ENCODE assay signal across 21 cellular contexts in the genomic region with DNA sequence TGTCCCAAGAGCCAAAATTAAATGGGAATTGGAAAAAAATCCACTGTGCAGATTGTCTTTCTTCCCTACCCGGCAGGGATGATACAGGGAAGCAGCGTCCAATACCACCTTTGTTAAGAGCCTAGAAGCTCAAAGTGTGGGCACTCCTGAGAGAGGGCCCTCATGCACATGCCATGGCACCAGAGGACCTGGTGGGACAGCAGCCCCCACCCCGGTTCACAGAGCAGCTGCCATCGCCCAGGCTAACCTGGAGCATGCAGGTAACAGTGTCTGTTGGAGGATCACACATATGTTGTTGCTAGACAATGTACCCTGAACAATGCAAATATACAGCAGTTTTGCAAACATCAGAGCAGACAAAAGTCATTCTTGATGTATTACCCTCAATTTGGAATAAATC.
DNase-seq lines count a peak whose midpoint lies in the region; ATAC-seq, FAIRE-seq and TF ChIP-seq lines count a peak whose summit lies in the region.
"Had no signal": no experiment of that assay in that cellular context is flagged by ENCODE, and none has a peak within 500 bp of the region (broad histone marks: within the 10 kb centered on the region; RNA-seq: fewer than 3 reads in every experiment).

No MANE protein-coding gene starts in this region.

- no peak overlapping the region for H3K23ac ChIP-seq in neuronal stem cell (ENCODE audit: low read depth, low read length, poor library complexity)

- no CpG with 5 or more reads among the region's 4 CpGs for WGBS in neuronal stem cell (ENCODE audit: extremely low coverage in 2 of 2, insufficient read length in 2 of 2, insufficient replicate concordance in 1 of 2), 2 donors
- 47 to 73% methylated on average over 3 to 4 of the region's 4 CpGs for WGBS in esophagus squamous epithelium, 2 donors

- no peak for ATAC-seq in activated CD8-positive, alpha-beta T cell treated with anti-CD3 and anti-CD28 coated beads, Interleukin-2, amount 10 ng/mL, durations not matched to agents 7 days and 5 days
- ATAC-seq: A549, GM23338 had no signal

- BruUV-seq in MCF 10A (replicated peaks; lab: Mats Ljungman, UMichigan): no TSS peak

- H3K36me3 Mint-ChIP-seq in HFFc6 (ENCODE audit: low read depth): no peaks in the 10 kb centered on the region
- no peaks in the 10 kb centered on the region for H3K36me3 Mint-ChIP-seq in type B pancreatic cell
- no peaks in the 10 kb centered on the region for H3K36me3 Mint-ChIP-seq in activated CD8-positive, alpha-beta T cell treated with anti-CD3 and anti-CD28 coated beads, Interleukin-2, amount 10 ng/mL, durations not matched to agents 7 days and 5 days (ENCODE audit: low read depth)
- H3K36me3 Mint-ChIP-seq in MCF 10A (ENCODE audit: insufficient read depth, unreplicated experiment): no peaks in the 10 kb centered on the region
- H3K36me3 Mint-ChIP-seq: CD4-positive, alpha-beta memory T cell had no signal

- H4K8ac ChIP-seq in neuronal stem cell (ENCODE audit: low read depth, low read length): no peak overlapping the region

- H2AK5ac ChIP-seq in neuronal stem cell (ENCODE audit: low read depth, low read length): no peak overlapping the region

- no peak overlapping the region for H3K4me2 ChIP-seq in neuronal stem cell (ENCODE audit: insufficient read depth, low read length, poor library complexity, severe bottlenecking)
- H3K4me2 ChIP-seq: A549, GM23338 had no signal

- no peak overlapping the region for H3K9ac ChIP-seq in neuronal stem cell (ENCODE audit: low read depth, low read length, poor library complexity)

- DNase-seq in HFFc6 (no peak), bronchial epithelial cell (ENCODE audit: low read depth) (no peak), neuronal stem cell (ENCODE audit: low spot score) (no peak), type B pancreatic cell (ENCODE audit: extremely low spot score, unreplicated experiment) (peak; percentile 36), esophagus squamous epithelium (lab: John Stamatoyannopoulos, UW) (no peak), MCF 10A (ENCODE audit: unreplicated experiment) (no peak)
- no peak for DNase-seq in activated CD8-positive, alpha-beta T cell treated with anti-CD3 and anti-CD28 coated beads, Interleukin-2, amount 10 ng/mL, durations not matched to agents 7 days and 5 days
- DNase-seq: 8988T; C1 segment of cervical spinal cord; Calu3; CD4-positive, alpha-beta memory T cell; COR-L47; DMS53; DMS79 treated with DMSO at 0.1 percent for 48 hours; GF-D8 had no signal

- H3K4me3 ChIP-seq in bronchial epithelial cell (ENCODE audit: low read depth, low read length) (no peak overlapping the region), neuronal stem cell (ENCODE audit: low read length in 2 of 2) (no peak overlapping the region), esophagus squamous epithelium (no peak overlapping the region)
- H3K4me3 ChIP-seq: A549, GM23338, HAP-1 had no signal

- H3K4me1 ChIP-seq in neuronal stem cell (ENCODE audit: control insufficient read depth in 2 of 2, insufficient read depth in 1 of 2, low read depth in 1 of 2, low read length in 2 of 2) (peaks cover 7 to 14% of the 10 kb centered on the region in 2 donors), esophagus squamous epithelium (no peaks in the 10 kb centered on the region)
- H3K4me1 ChIP-seq: HAP-1 had no signal

- H3K27ac ChIP-seq in neuronal stem cell (replicated peaks; ENCODE audit: low read length): no peak overlapping the region
- H3K27ac ChIP-seq in esophagus squamous epithelium: no peak overlapping the region
- H3K27ac ChIP-seq: A549 had no signal

- H4K91ac ChIP-seq in neuronal stem cell (ENCODE audit: low read depth, low read length, poor library complexity): no peak overlapping the region

- no peaks in the 10 kb centered on the region for H3K9me3 Mint-ChIP-seq in HFFc6
- no peaks in the 10 kb centered on the region for H3K9me3 Mint-ChIP-seq in type B pancreatic cell
- H3K9me3 Mint-ChIP-seq in activated CD8-positive, alpha-beta T cell treated with anti-CD3 and anti-CD28 coated beads, Interleukin-2, amount 10 ng/mL, durations not matched to agents 7 days and 5 days (ENCODE audit: insufficient read depth): no peaks in the 10 kb centered on the region
- no peaks in the 10 kb centered on the region for H3K9me3 Mint-ChIP-seq in MCF 10A (ENCODE audit: unreplicated experiment)

- no peaks in the 10 kb centered on the region for H3K27me3 ChIP-seq in bronchial epithelial cell (ENCODE audit: control insufficient read depth, insufficient read depth, low read length)
- no peaks in the 10 kb centered on the region for H3K27me3 ChIP-seq in neuronal stem cell (ENCODE audit: control insufficient read depth in 3 of 3, insufficient read depth in 3 of 3, low read depth in 1 of 3, low read length in 3 of 3)
- peaks cover 0 to 17% (median 0%) of the 10 kb centered on the region in 4 donors for H3K27me3 ChIP-seq in esophagus squamous epithelium

- POLR2A ChIA-PET in activated CD8-positive, alpha-beta T cell treated with anti-CD3 and anti-CD28 coated beads, Interleukin-2, amount 10 ng/mL, durations not matched to agents 7 days and 5 days (lab: Charles Lee): no interaction called here
- POLR2A ChIA-PET in MCF 10A (lab: Yijun Ruan, JAX): no interaction called here

- no peak overlapping the region for H2BK120ac ChIP-seq in neuronal stem cell (ENCODE audit: low read depth, low read length)

- H3K27me3 Mint-ChIP-seq in HFFc6 (ENCODE audit: insufficient read depth) (no peaks in the 10 kb centered on the region; the same call in 1 of the 2 replicates), type B pancreatic cell (peaks cover 20% of the 10 kb centered on the region), MCF 10A (ENCODE audit: insufficient read depth, unreplicated experiment) (peaks cover 33% of the 10 kb centered on the region)
- H3K27me3 Mint-ChIP-seq in activated CD8-positive, alpha-beta T cell treated with anti-CD3 and anti-CD28 coated beads, Interleukin-2, amount 10 ng/mL, durations not matched to agents 7 days and 5 days (ENCODE audit: low read depth): no peaks in the 10 kb centered on the region

- no peak overlapping the region for H3K4me3 Mint-ChIP-seq in HFFc6
- no peak overlapping the region for H3K4me3 Mint-ChIP-seq in type B pancreatic cell
- no peak overlapping the region for H3K4me3 Mint-ChIP-seq in activated CD8-positive, alpha-beta T cell treated with anti-CD3 and anti-CD28 coated beads, Interleukin-2, amount 10 ng/mL, durations not matched to agents 7 days and 5 days
- no peak overlapping the region for H3K4me3 Mint-ChIP-seq in MCF 10A (ENCODE audit: unreplicated experiment)
- H3K4me3 Mint-ChIP-seq: CD4-positive, alpha-beta memory T cell; GM23338 had no signal

- FAIRE-seq in bronchial epithelial cell (lab: Jason Lieb, UNC): peak; percentile 23
- FAIRE-seq: A549, GM12891, GM18507, H54 had no signal

- CTCF ChIA-PET in activated CD8-positive, alpha-beta T cell treated with anti-CD3 and anti-CD28 coated beads, Interleukin-2, amount 10 ng/mL, durations not matched to agents 7 days and 5 days (lab: Charles Lee): no interaction called here
- CTCF ChIA-PET in MCF 10A (lab: Yijun Ruan, JAX): interaction anchor here (0.9 kb wide), 1 partner anchor 43 kb away, joined by 3 read pairs; no protein-coding TSS in a partner anchor

- no peak overlapping the region for H3K14ac ChIP-seq in neuronal stem cell (ENCODE audit: low read length)

- H3K9me3 ChIP-seq in neuronal stem cell (replicated peaks in 1 of 2; ENCODE audit: control insufficient read depth in 2 of 2, insufficient read depth in 1 of 2, low read depth in 1 of 2, low read length in 2 of 2) (peaks cover 0 to 5% of the 10 kb centered on the region in 2 donors), esophagus squamous epithelium (no peaks in the 10 kb centered on the region)
- H3K9me3 ChIP-seq: A549, HAP-1 had no signal

- no peak overlapping the region for H3K4ac ChIP-seq in neuronal stem cell (ENCODE audit: low read length)

- no peak overlapping the region for H2BK5ac ChIP-seq in neuronal stem cell (ENCODE audit: low read length)

- H2BK15ac ChIP-seq in neuronal stem cell (ENCODE audit: low read length): no peak overlapping the region

- TF ChIP-seq POLR2A in esophagus squamous epithelium (IDR thresholded peaks at IDR 0.05): no peak

- TF ChIP-seq CTCF in HFFc6 (IDR thresholded peaks at IDR 0.05) (no peak), bronchial epithelial cell (IDR thresholded peaks at IDR 0.05; ENCODE audit: insufficient read depth, low read length, severe bottlenecking) (no peak), type B pancreatic cell (conservative IDR thresholded peaks at IDR 0.05) (no peak), esophagus squamous epithelium (IDR thresholded peaks at IDR 0.05) (no peak), MCF 10A (IDR thresholded peaks at IDR 0.05; ENCODE audit: unreplicated experiment) (no peak)

- peak overlapping the region; percentile 12 for H3K18ac ChIP-seq in neuronal stem cell (ENCODE audit: low read length)

- H3K36me3 ChIP-seq in bronchial epithelial cell (ENCODE audit: control insufficient read depth, insufficient read depth, low read length) (no peaks in the 10 kb centered on the region), neuronal stem cell (replicated peaks in 1 of 2; ENCODE audit: control insufficient read depth in 2 of 2, insufficient read depth in 2 of 2, low read length in 2 of 2) (no peaks in the 10 kb centered on the region), esophagus squamous epithelium (no peaks in the 10 kb centered on the region)
- H3K36me3 ChIP-seq: HAP-1 had no signal

- H3K27ac Mint-ChIP-seq in HFFc6 (peak overlapping the region; percentile 32; the same call in 1 of the 2 replicates), type B pancreatic cell (no peak overlapping the region), MCF 10A (ENCODE audit: low read depth, unreplicated experiment) (no peak overlapping the region)
- H3K27ac Mint-ChIP-seq in activated CD8-positive, alpha-beta T cell treated with anti-CD3 and anti-CD28 coated beads, Interleukin-2, amount 10 ng/mL, durations not matched to agents 7 days and 5 days: no peak overlapping the region
- H3K27ac Mint-ChIP-seq: CD4-positive, alpha-beta memory T cell; GM23338 had no signal

- H2BK12ac ChIP-seq in neuronal stem cell (ENCODE audit: low read length): no peak overlapping the region

- no peaks in the 10 kb centered on the region for H3K79me1 ChIP-seq in neuronal stem cell (ENCODE audit: low read depth, low read length)

- no peak overlapping the region for H2AFZ ChIP-seq in neuronal stem cell (ENCODE audit: low read length)
- H2AFZ ChIP-seq: GM23338 had no signal

- intact Hi-C loops in esophagus squamous epithelium (cut with DNase I): no loop called here
- intact Hi-C loops in MCF 10A (cut with micrococcal nuclease): no loop called here

- H3K4me1 Mint-ChIP-seq in HFFc6 (ENCODE audit: low read depth) (peaks cover 57% of the 10 kb centered on the region), type B pancreatic cell (ENCODE audit: unreplicated experiment) (peaks cover 6% of the 10 kb centered on the region), MCF 10A (ENCODE audit: insufficient read depth, unreplicated experiment) (no peaks in the 10 kb centered on the region)
- H3K4me1 Mint-ChIP-seq in activated CD8-positive, alpha-beta T cell treated with anti-CD3 and anti-CD28 coated beads, Interleukin-2, amount 10 ng/mL, durations not matched to agents 7 days and 5 days (ENCODE audit: low read depth): no peaks in the 10 kb centered on the region
- H3K4me1 Mint-ChIP-seq: CD4-positive, alpha-beta memory T cell had no signal
